Comparison of ENCODE assay signal across 1 cellular context in genomic region chr11:10857604-10858504, GRCh38.
TF ChIP-seq lines count a peak whose summit lies in the region.

TSS of gene ZBED5 (minus strand) at chr11:10858053. CDS start at chr11:10854945, 3,108 bp downstream.

TF ChIP-seq in HepG2, 621 proteins besides CTCF, POLR2A, EP300 and RAD21 (continued from another document and continues in another):
- no peak for TF ChIP-seq AHDC1 (CRISPR knock-in tag; IDR thresholded peaks at IDR 0.05; ENCODE audit: borderline replicate concordance)
- no peak; the same call in 1 of the 2 replicates for TF ChIP-seq SMAD1 (CRISPR knock-in tag; IDR thresholded peaks at IDR 0.05; ENCODE audit: borderline replicate concordance, low read depth)
- TF ChIP-seq ZBTB42 (CRISPR knock-in tag; IDR thresholded peaks at IDR 0.05), result peak; percentile 82
- TF ChIP-seq ZNF414 (CRISPR knock-in tag; IDR thresholded peaks at IDR 0.05), result peak; percentile 92
- TF ChIP-seq ZNF687 (CRISPR knock-in tag; IDR thresholded peaks at IDR 0.05), result peak; percentile 83
- TF ChIP-seq E2F1 (CRISPR knock-in tag; IDR thresholded peaks at IDR 0.05), result 0 out of 2 replicates have a peak, but pooled peaks have one; percentile 33
- no peak for TF ChIP-seq ZNF615 (CRISPR knock-in tag; IDR thresholded peaks at IDR 0.05; ENCODE audit: borderline replicate concordance)
- TF ChIP-seq EED (CRISPR knock-in tag; IDR thresholded peaks at IDR 0.05), result no peak
- peak; percentile 21 for TF ChIP-seq ZNF800 (CRISPR knock-in tag; IDR thresholded peaks at IDR 0.05)
- 0 out of 2 replicates have a peak, but pooled peaks have one; percentile 51 for TF ChIP-seq ZSCAN12 (CRISPR knock-in tag; IDR thresholded peaks at IDR 0.05)
- no peak for TF ChIP-seq ZNF644 (CRISPR knock-in tag; IDR thresholded peaks at IDR 0.05; ENCODE audit: low read depth)
- TF ChIP-seq ZNF207 (IDR thresholded peaks at IDR 0.05; ENCODE audit: borderline replicate concordance), result no peak
- TF ChIP-seq POLR2AphosphoS2 (IDR thresholded peaks at IDR 0.05; ENCODE audit: low read depth, low read length), result no peak; the same call in 1 of the 2 replicates
- no peak for TF ChIP-seq CERS6 (CRISPR knock-in tag; IDR thresholded peaks at IDR 0.05)
- no peak; the same call in 1 of the 2 replicates for TF ChIP-seq ZNF678 (CRISPR knock-in tag; IDR thresholded peaks at IDR 0.05)
- TF ChIP-seq SMYD3 (CRISPR knock-in tag; IDR thresholded peaks at IDR 0.05), result no peak; the same call in 1 of the 2 replicates
- 0 out of 2 replicates have a peak, but pooled peaks have one; percentile 28 for TF ChIP-seq ZNF614 (CRISPR knock-in tag; IDR thresholded peaks at IDR 0.05; ENCODE audit: borderline replicate concordance)
- no peak for TF ChIP-seq ZNF672 (CRISPR knock-in tag; IDR thresholded peaks at IDR 0.05)
- TF ChIP-seq HBP1 (CRISPR knock-in tag; IDR thresholded peaks at IDR 0.05; ENCODE audit: low read depth), result no peak; the same call in 1 of the 2 replicates
- TF ChIP-seq EZH2 (conservative IDR thresholded peaks at IDR 0.05; ENCODE audit: low read depth, low read length), result no peak
- 0 out of 2 replicates have a peak, but pooled peaks have one; percentile 29 for TF ChIP-seq KMT2B (CRISPR knock-in tag; IDR thresholded peaks at IDR 0.05)
- no peak for TF ChIP-seq ZFP36L2 (CRISPR knock-in tag; IDR thresholded peaks at IDR 0.05)
- TF ChIP-seq CREBL2 (CRISPR knock-in tag; IDR thresholded peaks at IDR 0.05; ENCODE audit: borderline replicate concordance), result peak; percentile 12; the same call in 1 of the 2 replicates
- peak; percentile 80; the same call in 1 of the 2 replicates for TF ChIP-seq YEATS4 (CRISPR knock-in tag; IDR thresholded peaks at IDR 0.05; ENCODE audit: borderline replicate concordance)
- TF ChIP-seq THAP11 (CRISPR knock-in tag; IDR thresholded peaks at IDR 0.05), result peak; percentile 40
- TF ChIP-seq BORCS8-MEF2B (CRISPR knock-in tag; IDR thresholded peaks at IDR 0.05), result peak; percentile 11; the same call in 1 of the 2 replicates
- no peak; the same call in 1 of the 2 replicates for TF ChIP-seq ZMYM3 (CRISPR knock-in tag; IDR thresholded peaks at IDR 0.05)
- TF ChIP-seq KDM5A (IDR thresholded peaks at IDR 0.05; ENCODE audit: borderline replicate concordance, low read length), result peak; percentile 60
- peak; percentile 44; the same call in 1 of the 2 replicates for TF ChIP-seq ZNF317 (CRISPR knock-in tag; IDR thresholded peaks at IDR 0.05)
- no peak for TF ChIP-seq TCF7 (IDR thresholded peaks at IDR 0.05; ENCODE audit: low read depth)
- no peak for TF ChIP-seq ZBTB2 (CRISPR knock-in tag; IDR thresholded peaks at IDR 0.05; ENCODE audit: low read depth)
- TF ChIP-seq KLF6 (CRISPR knock-in tag; IDR thresholded peaks at IDR 0.05), result peak; percentile 33; the same call in 1 of the 2 replicates
- no peak; the same call in 1 of the 2 replicates for TF ChIP-seq SRY (CRISPR knock-in tag; IDR thresholded peaks at IDR 0.05)
- peak; percentile 54; the same call in 1 of the 2 replicates for TF ChIP-seq RXRA (CRISPR knock-in tag; IDR thresholded peaks at IDR 0.05)
- TF ChIP-seq FOXM1 (CRISPR knock-in tag; IDR thresholded peaks at IDR 0.05), result no peak
- TF ChIP-seq ZSCAN5A (CRISPR knock-in tag; IDR thresholded peaks at IDR 0.05; ENCODE audit: borderline replicate concordance), result no peak
- peak; percentile 49; the same call in 1 of the 2 replicates for TF ChIP-seq NFRKB (IDR thresholded peaks at IDR 0.05)
- TF ChIP-seq ZNF274 (CRISPR knock-in tag; IDR thresholded peaks at IDR 0.05), result 0 out of 2 replicates have a peak, but pooled peaks have one; percentile 31
